In the genomic region with DNA sequence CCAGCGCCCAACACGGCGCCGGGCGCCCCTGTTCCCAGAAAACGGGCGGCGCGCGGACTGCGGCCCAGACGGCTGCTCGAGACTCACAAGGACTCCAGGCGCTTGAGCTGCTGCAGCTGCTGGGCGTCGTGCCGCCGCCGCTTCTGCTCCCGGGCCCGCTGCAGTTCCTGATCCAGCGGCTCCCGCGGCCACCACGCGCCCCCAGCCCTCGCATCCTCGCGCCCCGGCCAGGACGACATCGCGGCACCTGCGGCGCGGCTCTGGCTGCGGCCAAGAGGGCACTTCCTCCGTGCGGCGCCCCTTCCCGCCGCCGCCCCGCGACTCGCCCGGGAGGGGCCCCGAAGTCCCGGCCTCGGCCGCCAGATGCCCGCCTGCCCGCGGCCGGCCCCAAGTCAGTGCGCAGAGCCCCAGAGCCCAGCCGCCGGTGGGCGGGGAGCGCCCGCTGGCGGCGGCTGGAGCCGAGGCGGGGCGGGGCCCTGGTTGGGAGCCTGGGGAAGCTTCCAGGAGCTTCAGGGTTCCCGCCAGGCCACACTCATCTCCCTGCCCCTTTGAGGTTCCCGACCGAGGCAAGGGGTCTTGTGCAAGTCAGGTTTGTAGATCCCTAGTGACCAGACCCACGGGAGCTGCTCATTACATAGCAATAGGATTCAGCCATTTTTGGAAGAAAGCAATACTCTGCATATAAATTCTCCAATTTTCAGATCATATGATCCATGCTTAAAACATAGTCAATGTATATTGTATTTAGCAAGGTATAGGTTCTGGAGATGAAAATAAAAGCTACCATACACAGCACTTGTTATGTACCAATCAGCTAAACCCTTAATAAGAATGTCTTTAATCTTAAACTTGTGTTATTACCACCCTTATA, we compare ENCODE assay signal across 8 cellular contexts. TPM values are rescaled to one million over a fixed set of nuclear protein-coding genes. Genes with fewer than 3 reads are reported as not detected.
DNase-seq lines count a peak whose midpoint lies in the region; ATAC-seq, FAIRE-seq and TF ChIP-seq lines count a peak whose summit lies in the region.

No MANE protein-coding gene starts in this region.

- TF ChIP-seq CTCF in D721Med (IDR thresholded peaks at IDR 0.05; ENCODE audit: insufficient read depth, missing control alignments): peak; percentile 56
- peak; percentile 46 to 78 (median 66) for TF ChIP-seq CTCF in esophagus squamous epithelium (IDR thresholded peaks at IDR 0.05)

- peak overlapping the region; percentile 78 to 93 (median 87) for H3K4me3 ChIP-seq in esophagus squamous epithelium

- peaks cover 0 to 40% (median 19%) of the 10 kb centered on the region in 3 donors for H3K4me1 ChIP-seq in esophagus squamous epithelium

- no peaks in the 10 kb centered on the region for H3K36me3 Mint-ChIP-seq in stimulated activated effector memory CD8-positive, alpha-beta T cell treated with anti-CD3 and anti-CD28 coated beads, Interleukin-12 subunit alpha, Interleukin-12 subunit beta, amount 100 ng/mL, for 72 hours

- H3K27me3 ChIP-seq in esophagus squamous epithelium: no peaks in the 10 kb centered on the region

- H3K27ac Mint-ChIP-seq in stimulated activated effector memory CD8-positive, alpha-beta T cell treated with anti-CD3 and anti-CD28 coated beads, Interleukin-12 subunit alpha, Interleukin-12 subunit beta, amount 100 ng/mL, for 72 hours: no peak overlapping the region

- peak overlapping the region; percentile 94 for H3K4me3 Mint-ChIP-seq in stimulated activated effector memory CD8-positive, alpha-beta T cell treated with anti-CD3 and anti-CD28 coated beads, Interleukin-12 subunit alpha, Interleukin-12 subunit beta, amount 100 ng/mL, for 72 hours

- peak in 2 of 4 donors; percentile 10 to 23 for TF ChIP-seq POLR2A in esophagus squamous epithelium (IDR thresholded peaks at IDR 0.05)

- ATAC-seq in GM21367 (IDR thresholded peaks at IDR 0.05; ENCODE audit: unreplicated experiment): peak; percentile 84
- ATAC-seq in stimulated activated effector memory CD8-positive, alpha-beta T cell treated with anti-CD3 and anti-CD28 coated beads, Interleukin-12 subunit alpha, Interleukin-12 subunit beta, amount 100 ng/mL, for 72 hours: peak; percentile 94

- intact Hi-C loops in esophagus squamous epithelium (cut with DNase I): loop anchor here (10.0 kb wide), 2 partner anchors 98 to 112 kb away; no protein-coding TSS in a partner anchor

- peaks cover under 1% of the 10 kb centered on the region for H3K9me3 Mint-ChIP-seq in stimulated activated effector memory CD8-positive, alpha-beta T cell treated with anti-CD3 and anti-CD28 coated beads, Interleukin-12 subunit alpha, Interleukin-12 subunit beta, amount 100 ng/mL, for 72 hours

- peak overlapping the region; percentile 90 to 98 (median 94) for H3K27ac ChIP-seq in esophagus squamous epithelium

- DNase-seq in D721Med (ENCODE audit: insufficient read length, low spot score) (peak; percentile 69), HS-5 (ENCODE audit: low read depth) (peak; percentile 41), OCI-M1 (lab: John Stamatoyannopoulos, UW) (peak; percentile 82), esophagus squamous epithelium (lab: John Stamatoyannopoulos, UW) (no peak), myocyte (ENCODE audit: low read depth) (peak; percentile 90)
- peak; percentile 73 to 82 for DNase-seq in activated T-cell treated with anti-CD3 and anti-CD28 coated beads, Interleukin-2, amount 50 U/mL, for 48 hours
- peak; percentile 63 to 81 for DNase-seq in stimulated activated effector memory CD8-positive, alpha-beta T cell treated with anti-CD3 and anti-CD28 coated beads, Interleukin-12 subunit alpha, Interleukin-12 subunit beta, amount 100 ng/mL, for 72 hours (ENCODE audit: low spot score in 2 of 2)

- FAIRE-seq in D721Med (lab: Jason Lieb, UNC): no peak

- peaks cover 18% of the 10 kb centered on the region for H3K4me1 Mint-ChIP-seq in stimulated activated effector memory CD8-positive, alpha-beta T cell treated with anti-CD3 and anti-CD28 coated beads, Interleukin-12 subunit alpha, Interleukin-12 subunit beta, amount 100 ng/mL, for 72 hours

- no peaks in the 10 kb centered on the region for H3K9me3 ChIP-seq in esophagus squamous epithelium

- H3K36me3 ChIP-seq in esophagus squamous epithelium: no peaks in the 10 kb centered on the region

- WGBS in esophagus squamous epithelium, 2 donors: 0% methylated on average over 1 to 3 of the region's 70 CpGs

RNA-seq across cellular contexts. Expression of a gene that starts 14.2 kb away (rescaled TPM):
- total RNA-seq in esophagus squamous epithelium: 10 to 100 TPM; 47.8 to 82.6 (median 75.8) TPM
- total RNA-seq in myocyte: 195 and 200 TPM in 2 replicates
- polyA plus RNA-seq in myocyte (2012): 676 TPM

RNA-seq across cellular contexts. Expression of a gene that starts 51.5 kb away (rescaled TPM):
- 10 to 100 TPM; 13.3 to 36.4 (median 23.8) TPM for total RNA-seq in esophagus squamous epithelium
- total RNA-seq in myocyte: 50.1 and 70.1 TPM in 2 replicates
- 28.2 TPM for polyA plus RNA-seq in myocyte (2012)
